Comparison of ENCODE assay signal across 1 cellular context in genomic region chr17:41848788-41849187, GRCh38.
TF ChIP-seq lines count a peak whose summit lies in the region.

No MANE protein-coding gene starts in this region.

TF ChIP-seq in HEK293, 187 proteins besides CTCF, POLR2A, EP300 and RAD21 (continued from another document and continues in another):
- TF ChIP-seq ZNF76 (tag by site-specific recombination; IDR thresholded peaks at IDR 0.05; ENCODE audit: borderline replicate concordance, low read depth) (no peak), ZFP69B (tag by site-specific recombination; IDR thresholded peaks at IDR 0.05) (no peak), ZNF10 (tag by site-specific recombination; IDR thresholded peaks at IDR 0.05) (no peak), YY2 (tag by site-specific recombination; IDR thresholded peaks at IDR 0.05) (no peak), ZNF146 (tag by site-specific recombination; IDR thresholded peaks at IDR 0.05) (no peak), ZNF174 (tag by site-specific recombination; IDR thresholded peaks at IDR 0.05) (no peak), ZNF704 (tag by site-specific recombination; IDR thresholded peaks at IDR 0.05) (no peak), IKZF3 (tag by site-specific recombination; IDR thresholded peaks at IDR 0.05) (no peak), BCL11A (tag by site-specific recombination; IDR thresholded peaks at IDR 0.05; ENCODE audit: low read depth) (peak; percentile 65; the same call in 1 of the 2 replicates), ZNF473 (tag by site-specific recombination; IDR thresholded peaks at IDR 0.05) (no peak), ZNF670 (tag by site-specific recombination; IDR thresholded peaks at IDR 0.05; ENCODE audit: low read depth) (no peak), ZBTB44 (tag by site-specific recombination; IDR thresholded peaks at IDR 0.05) (0 out of 2 replicates have a peak, but pooled peaks have one; percentile 2), ZNF747 (tag by site-specific recombination; IDR thresholded peaks at IDR 0.05) (no peak), ZNF701 (tag by site-specific recombination; IDR thresholded peaks at IDR 0.05) (no peak), ZNF280D (tag by site-specific recombination; IDR thresholded peaks at IDR 0.05) (no peak), PRDM10 (tag by site-specific recombination; IDR thresholded peaks at IDR 0.05) (peak; percentile 69), ZFHX2 (tag by site-specific recombination; conservative IDR thresholded peaks at IDR 0.05) (no peak), BCL6B (tag by site-specific recombination; IDR thresholded peaks at IDR 0.05) (no peak), ZNF114 (tag by site-specific recombination; IDR thresholded peaks at IDR 0.05) (no peak), ZNF132 (tag by site-specific recombination; IDR thresholded peaks at IDR 0.05; ENCODE audit: borderline replicate concordance) (no peak), ZNF311 (tag by site-specific recombination; IDR thresholded peaks at IDR 0.05; ENCODE audit: borderline replicate concordance) (no peak), ZNF707 (tag by site-specific recombination; IDR thresholded peaks at IDR 0.05) (no peak), ZSCAN30 (tag by site-specific recombination; IDR thresholded peaks at IDR 0.05) (peak; percentile 93), ZNF561 (tag by site-specific recombination; IDR thresholded peaks at IDR 0.05; ENCODE audit: borderline replicate concordance) (peak; percentile 52; the same call in 1 of the 2 replicates), ZNF777 (tag by site-specific recombination; IDR thresholded peaks at IDR 0.05; ENCODE audit: borderline replicate concordance) (no peak), GLI4 (tag by site-specific recombination; IDR thresholded peaks at IDR 0.05) (no peak), ZBTB11 (tag by site-specific recombination; conservative IDR thresholded peaks at IDR 0.05; ENCODE audit: low read depth) (no peak), ZNF791 (tag by site-specific recombination; IDR thresholded peaks at IDR 0.05) (no peak), EGR2 (tag by site-specific recombination; IDR thresholded peaks at IDR 0.05; ENCODE audit: low read depth) (no peak), ZNF211 (tag by site-specific recombination; IDR thresholded peaks at IDR 0.05; ENCODE audit: low read depth) (no peak), ZBTB8A (tag by site-specific recombination; IDR thresholded peaks at IDR 0.05) (no peak), ZNF626 (tag by site-specific recombination; IDR thresholded peaks at IDR 0.05) (no peak), ZNF529 (tag by site-specific recombination; IDR thresholded peaks at IDR 0.05; ENCODE audit: insufficient replicate concordance) (no peak), ZNF324 (tag by site-specific recombination; IDR thresholded peaks at IDR 0.05) (no peak), KLF17 (tag by site-specific recombination; IDR thresholded peaks at IDR 0.05) (no peak), ZNF585B (tag by site-specific recombination; IDR thresholded peaks at IDR 0.05) (no peak), ZNF510 (tag by site-specific recombination; IDR thresholded peaks at IDR 0.05; ENCODE audit: insufficient replicate concordance) (no peak), ZNF341 (tag by site-specific recombination; IDR thresholded peaks at IDR 0.05; ENCODE audit: low read depth) (no peak), ZNF621 (tag by site-specific recombination; IDR thresholded peaks at IDR 0.05) (no peak), ZNF16 (tag by site-specific recombination; IDR thresholded peaks at IDR 0.05; ENCODE audit: low read depth) (no peak), ZNF837 (tag by site-specific recombination; IDR thresholded peaks at IDR 0.05) (no peak), ZBTB48 (tag by site-specific recombination; IDR thresholded peaks at IDR 0.05) (no peak), ZIC2 (tag by site-specific recombination; IDR thresholded peaks at IDR 0.05) (no peak), ZSCAN18 (tag by site-specific recombination; IDR thresholded peaks at IDR 0.05) (no peak), ZNF391 (tag by site-specific recombination; IDR thresholded peaks at IDR 0.05; ENCODE audit: borderline replicate concordance, low read depth) (no peak), ZNF645 (tag by site-specific recombination; IDR thresholded peaks at IDR 0.05) (no peak), ZNF248 (tag by site-specific recombination; IDR thresholded peaks at IDR 0.05) (no peak), ZNF624 (tag by site-specific recombination; IDR thresholded peaks at IDR 0.05) (no peak)
